ENCODE assay signal across 8 cellular contexts in genomic region chrX:150478496-150479492, GRCh38.
DNase-seq lines count a peak whose midpoint lies in the region; ATAC-seq and FAIRE-seq lines count a peak whose summit lies in the region.

No MANE protein-coding gene starts in this region.

- no peak for FAIRE-seq in RCC 7860 (lab: Jason Lieb, UNC)

- DNase-seq in activated CD4-positive, alpha-beta T cell treated with anti-CD3 and anti-CD28 coated beads, Interleukin-2, amount 50 U/mL, for 48 hours: peak; percentile 12 to 34
- peak; percentile 9 to 14 for DNase-seq in stimulated activated CD4-positive, alpha-beta T cell treated with anti-CD3 and anti-CD28 coated beads, Interleukin-15, amount 100 ng/mL, for 48 hours (ENCODE audit: low read depth in 2 of 2)
- DNase-seq in NCI-H69 (lab: John Stamatoyannopoulos, UW): no peak
- no peak for DNase-seq in NCI-H82 treated with DMSO at 0.1 percent for 48 hours (lab: John Stamatoyannopoulos, UW; ENCODE audit: unreplicated experiment)
- DNase-seq in RCC 7860 (ENCODE audit: low spot score): no peak
- no peak for DNase-seq in Right ventricle myocardium inferior (ENCODE audit: missing footprints)

- peak; percentile 53 for ATAC-seq in GM19324 (IDR thresholded peaks at IDR 0.05; ENCODE audit: low FRiP score, unreplicated experiment)
- ATAC-seq in HG02973 (IDR thresholded peaks at IDR 0.05; ENCODE audit: unreplicated experiment): peak; percentile 71
- ATAC-seq in Right ventricle myocardium inferior: no peak

- intact Hi-C loops in Right ventricle myocardium inferior (cut with DNase I): no loop called here

Comparison
In these comparisons a context has a peak if more than half of its experiments do, and no peak if none do; other contexts are left out.
1. DNase-seq: peak in activated CD4-positive, alpha-beta T cell treated with anti-CD3 and anti-CD28 coated beads, Interleukin-2, amount 50 U/mL, for 48 hours (2 of 2) and stimulated activated CD4-positive, alpha-beta T cell treated with anti-CD3 and anti-CD28 coated beads, Interleukin-15, amount 100 ng/mL, for 48 hours (2 of 2); none in NCI-H69 (single experiment), NCI-H82 treated with DMSO at 0.1 percent for 48 hours (single experiment), RCC 7860 (single experiment) and Right ventricle myocardium inferior (single experiment).